ENCODE assay signal across 8 cellular contexts in genomic region chr2:144516981-144517824, GRCh38. TPM values are rescaled to one million over a fixed set of nuclear protein-coding genes. Genes with fewer than 3 reads are reported as not detected.
DNase-seq lines count a peak whose midpoint lies in the region; ATAC-seq, FAIRE-seq and TF ChIP-seq lines count a peak whose summit lies in the region.

No MANE protein-coding gene starts in this region.

- H3K4me1 Mint-ChIP-seq in chondrocyte (ENCODE audit: low read depth), result peaks cover 47% of the 10 kb centered on the region

- no peak overlapping the region for H3K27ac Mint-ChIP-seq in chondrocyte (ENCODE audit: unreplicated experiment)

- peak overlapping the region; percentile 77 for H3K4me3 ChIP-seq in AG09309 (ENCODE audit: control insufficient read depth, low read depth, low read length)
- peak overlapping the region; percentile 31 to 60 (median 40) for H3K4me3 ChIP-seq in pancreas

- whole genome bisulfite sequencing in pancreas, 2 donors, result 1% methylated on average over 50 to 83 of the region's 83 CpGs

- H3K4me3 Mint-ChIP-seq in chondrocyte (ENCODE audit: unreplicated experiment), result no peak overlapping the region

- intact Hi-C loops in Right ventricle myocardium superior (cut with DNase I) (loop anchor here (10.0 kb wide), 1 partner anchor 182 kb away; a partner anchor contains a TSS), pancreas (cut with DNase I) (no loop called here)

- no peaks in the 10 kb centered on the region for H3K36me3 ChIP-seq in pancreas

- no peak for FAIRE-seq in pancreas (lab: Jason Lieb, UNC)

- H3K27ac ChIP-seq in pancreas, result peak overlapping the region in 3 of 4 donors; percentile 44 to 79 (median 76)

- TF ChIP-seq CTCF in AG09309 (IDR thresholded peaks at IDR 0.05; ENCODE audit: control insufficient read depth, insufficient read depth, low read depth, low read length, missing control alignments), result no peak
- TF ChIP-seq CTCF in pancreas (IDR thresholded peaks at IDR 0.05), result no peak
- no peak for TF ChIP-seq CTCF in chondrocyte (IDR thresholded peaks at IDR 0.05)

- peak; percentile 89 for DNase-seq in AG09309 (ENCODE audit: low read depth)
- peak; percentile 20 for DNase-seq in NCI-H69 (lab: John Stamatoyannopoulos, UW)
- peak; percentile 42 for DNase-seq in activated naive CD4-positive, alpha-beta T cell treated with anti-CD3 and anti-CD28 coated beads, Interleukin-2, amount 50 U/mL, for 16 hours
- DNase-seq in Right ventricle myocardium superior, result peak; percentile 77
- peak in 3 of 6 donors; percentile 36 to 70 (median 69) for DNase-seq in pancreas
- DNase-seq in chondrocyte (ENCODE audit: low spot score), result no peak

- peaks cover 0 to 19% (median 2%) of the 10 kb centered on the region in 4 donors for H3K27me3 ChIP-seq in pancreas

- no peaks in the 10 kb centered on the region for H3K9me3 ChIP-seq in pancreas

- no peaks in the 10 kb centered on the region for H3K27me3 Mint-ChIP-seq in chondrocyte (ENCODE audit: low read depth)

- ATAC-seq in GM18519 (IDR thresholded peaks at IDR 0.05; ENCODE audit: low FRiP score, unreplicated experiment), result peak; percentile 37
- peak; percentile 59 for ATAC-seq in HG02981 (IDR thresholded peaks at IDR 0.05; ENCODE audit: unreplicated experiment)
- ATAC-seq in Right ventricle myocardium superior (ENCODE audit: poor library complexity), result peak; percentile 32
- peak; percentile 38 to 58 (median 48) for ATAC-seq in pancreas

- no peaks in the 10 kb centered on the region for H3K4me1 ChIP-seq in pancreas

- no peaks in the 10 kb centered on the region for H3K9me3 Mint-ChIP-seq in chondrocyte (ENCODE audit: low read depth)

- peaks cover 4% of the 10 kb centered on the region for H3K36me3 Mint-ChIP-seq in chondrocyte (ENCODE audit: low read depth)

RNA-seq across cellular contexts. Expression of gene ZEB2, which starts 2.7 kb away (rescaled TPM):
- 81.0 TPM for total RNA-seq in Right ventricle myocardium superior
- total RNA-seq in pancreas, result 10 to 100 TPM in 3 of 6 donors, 1 to 10 TPM in 3; 4.3 to 38.6 (median 11.2) TPM
- polyA plus RNA-seq in pancreas, result 1 to 10 TPM; 3.8 to 5.5 TPM
- total RNA-seq in chondrocyte, result 55.5 to 104 TPM (median 95.4 TPM) in 3 replicates
